ENCODE assay signal across 1 cellular context in genomic region chr20:47566269-47566668, GRCh38.
TF ChIP-seq lines count a peak whose summit lies in the region.

No MANE protein-coding gene starts in this region.

TF ChIP-seq in HepG2, 621 proteins besides CTCF, POLR2A, EP300 and RAD21:
- TF ChIP-seq ZNF180 (CRISPR knock-in tag; IDR thresholded peaks at IDR 0.05; ENCODE audit: borderline replicate concordance, low read depth) (no peak), FLYWCH1 (CRISPR knock-in tag; IDR thresholded peaks at IDR 0.05) (no peak), FIP1L1 (IDR thresholded peaks at IDR 0.05; ENCODE audit: borderline replicate concordance, insufficient read depth, low read depth, low read length) (no peak), TBX3 (IDR thresholded peaks at IDR 0.05; ENCODE audit: borderline replicate concordance) (no peak), ZBTB7A (CRISPR knock-in tag; IDR thresholded peaks at IDR 0.05) (0 out of 2 replicates have a peak, but pooled peaks have one; percentile 22), ZNF383 (CRISPR knock-in tag; IDR thresholded peaks at IDR 0.05; ENCODE audit: borderline replicate concordance) (no peak), BRF2 (CRISPR knock-in tag; IDR thresholded peaks at IDR 0.05) (no peak)
